Comparison of ENCODE assay signal across 2 cellular contexts in the genomic region with DNA sequence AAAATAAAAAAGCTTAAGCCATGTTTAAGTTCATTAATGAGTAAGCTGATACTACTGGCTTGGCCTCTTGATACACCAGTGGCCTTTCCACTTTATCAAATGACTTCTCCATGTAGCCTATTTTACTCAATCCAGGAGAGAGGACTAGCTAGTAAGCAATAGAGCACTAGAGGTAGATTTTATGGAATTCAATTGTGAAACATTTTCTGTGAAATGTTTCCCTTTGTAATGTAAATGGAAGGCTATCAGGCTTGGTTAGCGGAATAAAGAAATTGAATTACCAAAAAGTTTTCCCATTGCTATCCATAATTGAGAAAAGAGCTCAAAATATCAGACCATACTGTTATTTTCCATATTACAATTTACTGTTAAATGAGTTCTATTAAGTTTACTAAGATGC.
TF ChIP-seq lines count a peak whose summit lies in the region.

No MANE protein-coding gene starts in this region.

TF ChIP-seq in GM23338, 12 proteins besides CTCF, POLR2A, EP300 and RAD21 (continued from another document):
- TF ChIP-seq REST (IDR thresholded peaks at IDR 0.05; ENCODE audit: unreplicated experiment) = no peak
- TF ChIP-seq ZNF462 (CRISPR knock-in tag; IDR thresholded peaks at IDR 0.05) = 0 out of 2 replicates have a peak, but pooled peaks have one; percentile 44
- peak; percentile 67 for TF ChIP-seq NANOG (IDR thresholded peaks at IDR 0.05; ENCODE audit: borderline replicate concordance)
- no peak for TF ChIP-seq EZH2 (IDR thresholded peaks at IDR 0.05; ENCODE audit: low read depth, unreplicated experiment)
- TF ChIP-seq ZNF114 (CRISPR knock-in tag; IDR thresholded peaks at IDR 0.05) = no peak
- TF ChIP-seq ETS1 (IDR thresholded peaks at IDR 0.05) = no peak

TF ChIP-seq in WTC11, 78 proteins besides CTCF, POLR2A, EP300 and RAD21 (continued from another document):
- TF ChIP-seq FOXP4 (CRISPR knock-in tag; IDR thresholded peaks at IDR 0.05) (no peak), CREB1 (CRISPR knock-in tag; IDR thresholded peaks at IDR 0.05) (no peak), HMGXB4 (CRISPR knock-in tag; IDR thresholded peaks at IDR 0.05) (no peak), TCF7 (CRISPR knock-in tag; IDR thresholded peaks at IDR 0.05; ENCODE audit: low read depth) (no peak)
